In genomic region chr3:38648659-38649499, GRCh38 we compare ENCODE assay signal across 9 cellular contexts. TPM values are rescaled to one million over a fixed set of nuclear protein-coding genes. Genes with fewer than 3 reads are reported as not detected.
DNase-seq lines count a peak whose midpoint lies in the region; ATAC-seq and TF ChIP-seq lines count a peak whose summit lies in the region.
"Had no signal": no experiment of that assay in that cellular context is flagged by ENCODE, and none has a peak within 500 bp of the region (broad histone marks: within the 10 kb centered on the region; RNA-seq: fewer than 3 reads in every experiment).

No MANE protein-coding gene starts in this region.

- peak overlapping the region; percentile 72 for H3K4me3 Mint-ChIP-seq in natural killer cell treated with Interleukin-12 subunit alpha and Interleukin-12 subunit beta and Interleukin-15 and Interleukin-18, amount 100 ng/mL, for 72 hours

- peaks cover 16 to 17% of the 10 kb centered on the region in 2 donors for H3K27me3 Mint-ChIP-seq in natural killer cell treated with Interleukin-12 subunit alpha and Interleukin-12 subunit beta and Interleukin-15 and Interleukin-18, amount 100 ng/mL, for 72 hours

- no peak overlapping the region for H3K27ac Mint-ChIP-seq in natural killer cell treated with Interleukin-12 subunit alpha and Interleukin-12 subunit beta and Interleukin-15 and Interleukin-18, amount 100 ng/mL, for 72 hours

- H3K9me3 ChIP-seq in BE2C (no peaks in the 10 kb centered on the region), colonic mucosa (no peaks in the 10 kb centered on the region)

- ATAC-seq in HG03442 (IDR thresholded peaks at IDR 0.05; ENCODE audit: unreplicated experiment), result peak; percentile 5
- ATAC-seq in natural killer cell treated with Interleukin-12 subunit alpha and Interleukin-12 subunit beta and Interleukin-15 and Interleukin-18, amount 100 ng/mL, for 72 hours, result peak in 1 of 2 donors; percentile 18

- intact Hi-C loops in colonic mucosa (cut with DNase I), result no loop called here

- H3K4me3 ChIP-seq in BE2C (ENCODE audit: low read depth, low read length) (peak overlapping the region; percentile 54), colonic mucosa (peak overlapping the region; percentile 44)

- no peak for DNase-seq in BE2C
- no peak for DNase-seq in colonic mucosa
- no peak for DNase-seq in natural killer cell treated with Interleukin-12 subunit alpha and Interleukin-12 subunit beta and Interleukin-15 and Interleukin-18, amount 100 ng/mL, for 72 hours (ENCODE audit: low spot score)
- no peak for DNase-seq in NAMALWA (ENCODE audit: low spot score)
- DNase-seq in NCI-H1105 (lab: John Stamatoyannopoulos, UW), result no peak
- DNase-seq in middle frontal gyrus (ENCODE audit: extremely low spot score, low spot score), result no peak
- DNase-seq in inferior parietal cortex (ENCODE audit: extremely low spot score), result no peak

- H3K36me3 ChIP-seq in BE2C, result no peaks in the 10 kb centered on the region
- no peaks in the 10 kb centered on the region for H3K36me3 ChIP-seq in colonic mucosa

- H3K27me3 ChIP-seq in BE2C (no peaks in the 10 kb centered on the region), colonic mucosa (peaks cover 12% of the 10 kb centered on the region)

- no peaks in the 10 kb centered on the region for H3K36me3 Mint-ChIP-seq in natural killer cell treated with Interleukin-12 subunit alpha and Interleukin-12 subunit beta and Interleukin-15 and Interleukin-18, amount 100 ng/mL, for 72 hours

- H3K27ac ChIP-seq in colonic mucosa, result no peak overlapping the region
- H3K27ac ChIP-seq: epithelial cell of prostate had no signal

- H3K4me1 Mint-ChIP-seq in natural killer cell treated with Interleukin-12 subunit alpha and Interleukin-12 subunit beta and Interleukin-15 and Interleukin-18, amount 100 ng/mL, for 72 hours (ENCODE audit: low read depth in 2 of 2), result peaks cover 0 to 2% of the 10 kb centered on the region in 2 donors

- TF ChIP-seq CTCF in BE2C (IDR thresholded peaks at IDR 0.05; ENCODE audit: low read depth, low read length), result no peak
- no peak for TF ChIP-seq CTCF in colonic mucosa (IDR thresholded peaks at IDR 0.05)

- H3K9me3 Mint-ChIP-seq in natural killer cell treated with Interleukin-12 subunit alpha and Interleukin-12 subunit beta and Interleukin-15 and Interleukin-18, amount 100 ng/mL, for 72 hours, result no peaks in the 10 kb centered on the region

- peak overlapping the region in 1 of 2 donors; percentile 62 for H3K9ac ChIP-seq in colonic mucosa (ENCODE audit: low read depth in 2 of 2, low read length in 2 of 2)

- H3K4me1 ChIP-seq in BE2C (no peaks in the 10 kb centered on the region), colonic mucosa (peaks cover 5% of the 10 kb centered on the region)

RNA-seq across cellular contexts. Expression of gene SCN5A, which starts 0.6 kb away (rescaled TPM):
- polyA plus RNA-seq in BE2C (2012; ENCODE audit: insufficient read depth, insufficient read length, low read depth), result 1.4 TPM
- total RNA-seq in colonic mucosa, result under 1 TPM; 0.32 to 0.45 TPM
- under 1 TPM in 1 of 2 donors, not detected in 1; 0.14 TPM for total RNA-seq in natural killer cell treated with Interleukin-12 subunit alpha and Interleukin-12 subunit beta and Interleukin-15 and Interleukin-18, amount 100 ng/mL, for 72 hours
